In the genomic region with DNA sequence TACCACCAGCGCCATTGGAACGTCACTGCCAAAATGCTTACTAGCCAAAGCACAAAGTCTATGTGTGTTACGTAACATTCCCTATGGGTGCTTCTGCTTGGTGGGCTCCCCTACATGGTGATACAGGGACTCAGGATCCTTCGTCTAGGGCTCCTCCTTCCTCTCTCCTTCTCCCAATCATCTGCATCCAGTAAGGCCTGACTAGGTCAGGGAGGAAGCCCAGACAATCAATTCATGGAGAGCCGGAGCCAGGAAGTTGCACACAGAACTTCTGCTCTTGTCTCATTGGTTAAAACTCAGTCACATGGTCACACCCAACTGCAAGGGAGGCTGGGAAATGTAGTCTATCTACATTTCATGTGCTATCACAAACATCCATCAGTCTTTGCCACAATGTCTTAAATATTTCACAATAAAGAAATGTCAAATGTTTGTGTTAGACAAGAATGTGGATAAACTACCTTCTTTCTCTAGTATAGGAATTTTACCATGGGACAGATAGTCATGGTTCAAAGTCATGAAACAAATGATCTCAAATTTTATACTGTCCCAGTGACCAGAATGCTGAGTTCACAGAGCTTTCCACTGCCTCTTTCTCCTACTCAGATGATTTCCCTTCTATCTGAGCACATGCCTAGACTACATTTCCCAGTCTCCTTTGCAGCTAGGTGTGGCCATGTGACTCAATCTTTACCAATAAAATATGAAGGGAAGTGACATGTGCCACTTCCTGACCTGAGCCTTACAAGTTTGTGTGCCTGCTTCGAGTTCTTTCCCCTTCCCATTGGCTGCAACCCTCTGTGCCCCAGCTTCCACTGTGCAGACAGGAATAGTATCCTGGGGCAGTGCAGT, we compare ENCODE assay signal across 9 cellular contexts. TPM values are rescaled to one million over a fixed set of nuclear protein-coding genes. Genes with fewer than 3 reads are reported as not detected.
DNase-seq lines count a peak whose midpoint lies in the region; FAIRE-seq and TF ChIP-seq lines count a peak whose summit lies in the region.
"Had no signal": no experiment of that assay in that cellular context is flagged by ENCODE, and none has a peak within 500 bp of the region (broad histone marks: within the 10 kb centered on the region; RNA-seq: fewer than 3 reads in every experiment).

No MANE protein-coding gene starts in this region.

- H3K27ac ChIP-seq in astrocyte (ENCODE audit: low read depth, low read length): no peak overlapping the region
- H3K27ac ChIP-seq in skeletal muscle tissue (ENCODE audit: low read depth, low read length): no peak overlapping the region
- H3K27ac ChIP-seq: skin epidermis had no signal

- H3K9me3 ChIP-seq in NT2/D1 (ENCODE audit: insufficient read depth, low read length) (peaks cover 13% of the 10 kb centered on the region; the same call in 1 of the 2 replicates), astrocyte (ENCODE audit: insufficient read depth, low read depth, low read length) (no peaks in the 10 kb centered on the region), skeletal muscle tissue (ENCODE audit: control insufficient read depth in 3 of 3, low read length in 3 of 3) (no peaks in the 10 kb centered on the region)

- FAIRE-seq in astrocyte (lab: Jason Lieb, UNC): peak; percentile 17

- H2AFZ ChIP-seq in astrocyte (ENCODE audit: low read depth, low read length): peak overlapping the region; percentile 35

- H3K27me3 Mint-ChIP-seq in CD14-positive monocyte (ENCODE audit: low read depth in 3 of 3) (peaks cover 1 to 6% (median 5%) of the 10 kb centered on the region in 3 donors), astrocyte (ENCODE audit: low read depth, unreplicated experiment) (peaks cover 5% of the 10 kb centered on the region)

- H3K36me3 ChIP-seq in H7 (replicated peaks; ENCODE audit: control insufficient read depth, insufficient read depth, low read length) (no peaks in the 10 kb centered on the region), NT2/D1 (ENCODE audit: insufficient read depth, insufficient read length, low read length) (no peaks in the 10 kb centered on the region), astrocyte (ENCODE audit: insufficient read depth, low read length) (no peaks in the 10 kb centered on the region), skeletal muscle tissue (ENCODE audit: control insufficient read depth in 3 of 3, insufficient read depth in 3 of 3, low read length in 3 of 3) (no peaks in the 10 kb centered on the region)

- no peak for TF ChIP-seq CTCF in CD14-positive monocyte (IDR thresholded peaks at IDR 0.05)
- TF ChIP-seq CTCF in astrocyte (IDR thresholded peaks at IDR 0.05; ENCODE audit: insufficient read depth, low read depth, low read length): no peak

- H3K4me2 ChIP-seq in astrocyte (ENCODE audit: low read length): peak overlapping the region; percentile 16

- peak overlapping the region; percentile 74 to 88 for H3K4me3 Mint-ChIP-seq in CD14-positive monocyte
- H3K4me3 Mint-ChIP-seq in astrocyte (ENCODE audit: unreplicated experiment): no peak overlapping the region

- H3K27me3 ChIP-seq in H7 (ENCODE audit: control insufficient read depth, insufficient read depth, low read length): no peaks in the 10 kb centered on the region
- no peaks in the 10 kb centered on the region for H3K27me3 ChIP-seq in NT2/D1 (ENCODE audit: insufficient read depth, insufficient read length)
- peaks cover 14% of the 10 kb centered on the region for H3K27me3 ChIP-seq in astrocyte (ENCODE audit: insufficient read depth, low read length)
- H3K27me3 ChIP-seq in skeletal muscle tissue (ENCODE audit: control insufficient read depth in 3 of 3, insufficient read depth in 3 of 3, low read length in 3 of 3): no peaks in the 10 kb centered on the region

- H3K36me3 Mint-ChIP-seq in CD14-positive monocyte: no peaks in the 10 kb centered on the region
- peaks cover 3% of the 10 kb centered on the region for H3K36me3 Mint-ChIP-seq in astrocyte (ENCODE audit: low read depth, unreplicated experiment)

- intact Hi-C loops in CD14-positive monocyte (cut with micrococcal nuclease): loop anchor here (10.0 kb wide), 1 partner anchor 522 kb away; a partner anchor contains a TSS

- no peak for DNase-seq in CD14-positive monocyte (ENCODE audit: low spot score)
- peak; percentile 83 for DNase-seq in H7
- DNase-seq in NT2/D1 (ENCODE audit: low read depth, low spot score): peak; percentile 74
- DNase-seq in astrocyte (ENCODE audit: low read depth): peak; percentile 70
- DNase-seq in hypothalamus (lab: John Stamatoyannopoulos, UW): peak in 43 of 51 donors; percentile 6 to 88 (median 52)
- DNase-seq in 8988T: no peak
- DNase-seq in GOT3 (lab: John Stamatoyannopoulos, UW): no peak

- H3K27ac Mint-ChIP-seq in CD14-positive monocyte: peak overlapping the region; percentile 85 to 96 (median 93)
- H3K27ac Mint-ChIP-seq in astrocyte (ENCODE audit: unreplicated experiment): peak overlapping the region; percentile 60

- H4K20me1 ChIP-seq in astrocyte (ENCODE audit: insufficient read depth, low read length): no peaks in the 10 kb centered on the region

- peaks cover 5% of the 10 kb centered on the region for H3K4me1 ChIP-seq in NT2/D1 (ENCODE audit: insufficient read depth, insufficient read length)
- peaks cover 6% of the 10 kb centered on the region for H3K4me1 ChIP-seq in astrocyte (ENCODE audit: insufficient read depth, low read length)
- H3K4me1 ChIP-seq in skeletal muscle tissue (ENCODE audit: control insufficient read depth in 3 of 3, insufficient read depth in 3 of 3, low read length in 3 of 3): peaks cover 18 to 22% (median 21%) of the 10 kb centered on the region in 3 donors

- no peaks in the 10 kb centered on the region for H3K79me2 ChIP-seq in astrocyte (ENCODE audit: insufficient read depth, low read length)

- H3K4me3 ChIP-seq in H7 (ENCODE audit: insufficient read depth, low read depth, low read length): no peak overlapping the region
- H3K4me3 ChIP-seq in NT2/D1 (ENCODE audit: insufficient read length, low read depth): no peak overlapping the region
- H3K4me3 ChIP-seq in astrocyte (ENCODE audit: insufficient read depth, low read depth, low read length): no peak overlapping the region
- peak overlapping the region; percentile 4 to 32 (median 25) for H3K4me3 ChIP-seq in skeletal muscle tissue (ENCODE audit: low read length in 3 of 3)
- H3K4me3 ChIP-seq: skin epidermis had no signal

- H3K9ac ChIP-seq in NT2/D1 (ENCODE audit: insufficient read length, low read depth) (no peak overlapping the region), astrocyte (ENCODE audit: low read length) (no peak overlapping the region), skeletal muscle tissue (ENCODE audit: low read depth in 1 of 3, low read length in 3 of 3) (no peak overlapping the region)

- H3K4me1 Mint-ChIP-seq in CD14-positive monocyte (peaks cover 8% of the 10 kb centered on the region), astrocyte (ENCODE audit: low read depth, unreplicated experiment) (peaks cover 31% of the 10 kb centered on the region)

- H3K9me3 Mint-ChIP-seq in CD14-positive monocyte (peaks cover 7 to 17% (median 13%) of the 10 kb centered on the region in 7 donors), astrocyte (ENCODE audit: unreplicated experiment) (peaks cover 8% of the 10 kb centered on the region)

RNA-seq across cellular contexts. Expression of a gene that starts 9.3 kb away (rescaled TPM):
- polyA plus RNA-seq in CD14-positive monocyte: not detected
- 0.14 TPM in 1 of 2 replicates, not detected in the other for total RNA-seq in H7 (2014; rRNA removed; shearing (Covaris generic))
- total RNA-seq in astrocyte (0.14 and 0.17 TPM in 2 replicates), skeletal muscle tissue (under 0.01 TPM)

RNA-seq across cellular contexts. Expression of a gene that starts 21.2 kb away (rescaled TPM):
- not detected for polyA plus RNA-seq in CD14-positive monocyte
- total RNA-seq in H7 (2014; rRNA removed; shearing (Covaris generic)): not detected in 2 replicates
- not detected in 2 replicates for total RNA-seq in astrocyte
- total RNA-seq in skeletal muscle tissue: not detected

Comparison
In these comparisons a context has a peak if more than half of its experiments do, and no peak if none do; other contexts are left out.
1. DNase-seq: peak in H7 (single experiment), NT2/D1 (single experiment), astrocyte (single experiment) and hypothalamus (43 of 51); none in CD14-positive monocyte (single experiment), 8988T (single experiment) and GOT3 (single experiment).
2. H3K4me3 ChIP-seq: peak in skeletal muscle tissue (3 of 3); none in H7 (single experiment), NT2/D1 (single experiment) and astrocyte (single experiment).